9 cellular contexts compared by ENCODE assay signal in genomic region chrX:149758715-149759078, GRCh38. TPM values are rescaled to one million over a fixed set of nuclear protein-coding genes. Genes with fewer than 3 reads are reported as not detected.
"Had no signal": no experiment of that assay in that cellular context is flagged by ENCODE, and none has a peak within 500 bp of the region (broad histone marks: within the 10 kb centered on the region; RNA-seq: fewer than 3 reads in every experiment).

No MANE protein-coding gene starts in this region.

RNA-seq across cellular contexts. Expression of gene HSFX1, which starts 15.2 kb away (rescaled TPM):
- total RNA-seq: MCF 10A, NCI-H460 had no signal

RNA-seq across cellular contexts. Expression of gene MAGEA9, which starts 23.0 kb away (rescaled TPM):
- total RNA-seq: LHCN-M2, MCF 10A, NCI-H460, OCI-LY7, PC-9, Right ventricle myocardium superior, RPMI7951, SJSA1 had no signal
- polyA plus RNA-seq: SK-N-SH had no signal

RNA-seq across cellular contexts. Expression of gene MAGEA11, which starts 46.8 kb away (rescaled TPM):
- total RNA-seq: LHCN-M2, MCF 10A, OCI-LY7, PC-9, Right ventricle myocardium superior, SJSA1 had no signal
